Comparison of ENCODE assay signal across 10 cellular contexts in the genomic region with DNA sequence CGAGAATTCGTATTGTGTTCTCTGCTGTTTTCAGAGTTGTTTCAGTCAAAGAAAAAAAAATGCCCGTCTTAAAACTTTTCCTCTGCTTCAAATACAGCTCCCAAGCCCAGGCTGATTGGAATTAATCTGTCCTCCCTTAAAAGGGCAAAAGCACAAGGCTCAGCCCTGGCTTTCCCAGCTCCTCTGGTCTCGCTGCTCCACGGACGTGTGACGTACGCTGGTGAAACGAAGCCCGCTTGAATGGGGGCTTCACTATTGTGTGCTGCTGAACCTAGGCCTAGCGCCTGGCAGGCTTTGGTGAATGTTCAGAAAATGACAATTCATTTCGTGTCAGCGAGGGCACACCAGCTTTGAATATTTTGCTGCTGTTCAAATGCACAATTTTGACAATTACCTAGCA. TPM values are rescaled to one million over a fixed set of nuclear protein-coding genes. Genes with fewer than 3 reads are reported as not detected.
DNase-seq lines count a peak whose midpoint lies in the region; ATAC-seq and TF ChIP-seq lines count a peak whose summit lies in the region.
"Had no signal": no experiment of that assay in that cellular context is flagged by ENCODE, and none has a peak within 500 bp of the region (broad histone marks: within the 10 kb centered on the region; RNA-seq: fewer than 3 reads in every experiment).

No MANE protein-coding gene starts in this region.

- no peak overlapping the region for H2BK20ac ChIP-seq in H9 (ENCODE audit: low read depth, low read length, poor library complexity, severe bottlenecking)

- H3T11ph ChIP-seq in H9 (ENCODE audit: low read length): no peak overlapping the region

- no peak overlapping the region for H3K4me3 ChIP-seq in mucosa of stomach (ENCODE audit: low read length)
- H3K4me3 ChIP-seq in stomach: peak overlapping the region in 3 of 4 donors; percentile 50 to 66 (median 63)

- H3K4me1 ChIP-seq in H9 (ENCODE audit: insufficient read depth, low read length) (peaks cover 4% of the 10 kb centered on the region; the same call in 1 of the 2 replicates), mucosa of stomach (ENCODE audit: control insufficient read depth, insufficient read depth, low read length) (peaks cover 5% of the 10 kb centered on the region), stomach (peaks cover 0 to 15% (median 11%) of the 10 kb centered on the region in 4 donors), foreskin keratinocyte (no peaks in the 10 kb centered on the region)

- H2BK5ac ChIP-seq in H9 (ENCODE audit: insufficient read length, low read length): no peak overlapping the region

- H3K9me3 Mint-ChIP-seq in H9 (peaks cover 57 to 63% of the 10 kb centered on the region in 2 experiments), chondrocyte (ENCODE audit: low read depth) (peaks cover 43% of the 10 kb centered on the region)

- H3K56ac ChIP-seq in H9 (ENCODE audit: insufficient read length, low read depth, low read length): no peak overlapping the region

- intact Hi-C loops in stomach (cut with DNase I; ENCODE audit: low total_unique reads): no loop called here

- H3K4me3 Mint-ChIP-seq in H9 (peak overlapping the region; percentile 6 to 74; a peak in 3 of 5 replicates), chondrocyte (ENCODE audit: unreplicated experiment) (peak overlapping the region; percentile 76)

- no peak overlapping the region for H2AFZ ChIP-seq in H9 (ENCODE audit: low read length)

- no CpG with 5 or more reads among the region's 13 CpGs for WGBS in H9 (ENCODE audit: extremely low coverage, insufficient read length, low lambda C conversion rate)
- 87 to 98% (median 94%) methylated on average over 13 of the region's 13 CpGs for WGBS in stomach, 5 donors

- H3K79me2 ChIP-seq in H9 (ENCODE audit: insufficient read depth, low read length): no peaks in the 10 kb centered on the region

- H3K23ac ChIP-seq in H9 (ENCODE audit: insufficient read length, low read depth, low read length): no peak overlapping the region

- DNase-seq in H9 (no peak), chondrocyte (ENCODE audit: low spot score) (no peak), stomach (no peak), NCI-H526 (lab: John Stamatoyannopoulos, UW) (no peak), COLO668 (lab: John Stamatoyannopoulos, UW; ENCODE audit: unreplicated experiment) (no peak), foreskin keratinocyte (no peak)

- peak overlapping the region; percentile 83 for H3K18ac ChIP-seq in H9 (ENCODE audit: insufficient read length, low read depth, low read length)

- TF ChIP-seq EP300 in stomach (IDR thresholded peaks at IDR 0.05): no peak

- H3K36me3 Mint-ChIP-seq in H9 (ENCODE audit: insufficient read depth in 1 of 3, low read depth in 3 of 3) (peaks cover 22 to 38% (median 28%) of the 10 kb centered on the region in 3 experiments), chondrocyte (ENCODE audit: low read depth) (peaks cover 18% of the 10 kb centered on the region)

- H3K9ac ChIP-seq in H9 (ENCODE audit: extremely low read depth, insufficient read length, low read length): peak overlapping the region; percentile 70
- H3K9ac ChIP-seq in mucosa of stomach (ENCODE audit: low read length): peak overlapping the region; percentile 42

- H2AK5ac ChIP-seq in H9 (ENCODE audit: insufficient read length, low read length): no peak overlapping the region

- H4K20me1 ChIP-seq in H9 (ENCODE audit: control insufficient read depth, insufficient read depth, insufficient read length): no peaks in the 10 kb centered on the region

- peaks cover 3% of the 10 kb centered on the region for H3K23me2 ChIP-seq in H9 (ENCODE audit: insufficient read length, low read depth, low read length, poor library complexity, severe bottlenecking)

- no peaks in the 10 kb centered on the region for H3K9me3 ChIP-seq in H9 (ENCODE audit: control insufficient read depth, low read depth, low read length)
- H3K9me3 ChIP-seq in mucosa of stomach (ENCODE audit: control insufficient read depth, low read length): no peaks in the 10 kb centered on the region
- peaks cover 0 to 100% (median 87%) of the 10 kb centered on the region in 4 donors for H3K9me3 ChIP-seq in stomach

- H3K27me3 Mint-ChIP-seq in H9 (ENCODE audit: low read depth) (peaks cover 15% of the 10 kb centered on the region), chondrocyte (ENCODE audit: low read depth) (no peaks in the 10 kb centered on the region)

- H3K27me3 ChIP-seq in H9 (ENCODE audit: insufficient read depth, low read length): no peaks in the 10 kb centered on the region
- H3K27me3 ChIP-seq in mucosa of stomach (ENCODE audit: control insufficient read depth, insufficient read depth, low read length): no peaks in the 10 kb centered on the region
- H3K27me3 ChIP-seq in stomach: peaks cover 0 to 16% (median 6%) of the 10 kb centered on the region in 3 donors
- H3K27me3 ChIP-seq in foreskin keratinocyte: no peaks in the 10 kb centered on the region

- H4K5ac ChIP-seq in H9 (ENCODE audit: insufficient read length, low read depth, low read length): peak overlapping the region; percentile 82

- H4K8ac ChIP-seq in H9 (replicated peaks; ENCODE audit: insufficient read length, low read depth, low read length): no peak overlapping the region

- no peak overlapping the region for H2BK15ac ChIP-seq in H9 (ENCODE audit: low read depth, low read length)

- H3K79me1 ChIP-seq in H9 (ENCODE audit: insufficient read depth, low read depth, low read length, poor library complexity, severe bottlenecking): no peaks in the 10 kb centered on the region

- no peak overlapping the region for H2BK12ac ChIP-seq in H9 (ENCODE audit: insufficient read length, low read depth, low read length)

- no peak overlapping the region for H3K14ac ChIP-seq in H9 (ENCODE audit: insufficient read depth, low read length)

- H3K4me1 Mint-ChIP-seq in H9 (peaks cover 10 to 20% of the 10 kb centered on the region in 2 experiments), chondrocyte (ENCODE audit: low read depth) (peaks cover 8% of the 10 kb centered on the region)

- H3K4ac ChIP-seq in H9 (ENCODE audit: low read depth, low read length): no peak overlapping the region; the same call in 1 of the 2 replicates

- TF ChIP-seq CTCF in H9 (conservative IDR thresholded peaks at IDR 0.05) (no peak), chondrocyte (IDR thresholded peaks at IDR 0.05) (no peak), stomach (IDR thresholded peaks at IDR 0.05) (no peak), foreskin keratinocyte (conservative IDR thresholded peaks at IDR 0.05) (no peak)

- peak overlapping the region; percentile 42 for H3K27ac ChIP-seq in H9 (ENCODE audit: insufficient read length, low read depth, low read length)
- peak overlapping the region in 4 of 5 donors; percentile 87 to 94 (median 89) for H3K27ac ChIP-seq in stomach
- H3K27ac ChIP-seq in foreskin keratinocyte: no peak overlapping the region

- no peak overlapping the region for H2BK120ac ChIP-seq in H9 (ENCODE audit: low read depth, low read length, poor library complexity, severe bottlenecking)

- H3K4me2 ChIP-seq in H9 (ENCODE audit: insufficient read depth, insufficient read length, low read length): peak overlapping the region; percentile 45

- TF ChIP-seq POLR2A in stomach (IDR thresholded peaks at IDR 0.05): no peak

- ATAC-seq in foreskin keratinocyte (no peak), HG03108 (IDR thresholded peaks at IDR 0.05; ENCODE audit: unreplicated experiment) (no peak)

- peak overlapping the region in 1 of 3 experiments; percentile 96; a peak in 2 of 7 replicates for H3K27ac Mint-ChIP-seq in H9
- H3K27ac Mint-ChIP-seq in chondrocyte (ENCODE audit: unreplicated experiment): no peak overlapping the region

- no peak overlapping the region for H4K91ac ChIP-seq in H9 (ENCODE audit: insufficient read length, low read depth, low read length)

- H3K36me3 ChIP-seq in mucosa of stomach (ENCODE audit: control insufficient read depth, insufficient read depth, low read length) (no peaks in the 10 kb centered on the region), stomach (peaks cover 0 to 9% (median 2%) of the 10 kb centered on the region in 4 donors)

RNA-seq across cellular contexts. Expression of gene ZNF135, which starts 0.7 kb away (rescaled TPM):
- total RNA-seq in H9 (2021) (4.7 and 5.4 TPM in 2 replicates), chondrocyte (4.6 to 6.7 TPM (median 4.9 TPM) in 3 replicates), stomach (10 to 100 TPM in 1 of 5 donors, 1 to 10 TPM in 3, not detected in 1; 3.5 to 16.3 (median 7.6) TPM), foreskin keratinocyte (1.4 and 1.9 TPM in 2 replicates)
- polyA plus RNA-seq in stomach (1 to 10 TPM; 1.6 to 4.9 (median 2.7) TPM), foreskin keratinocyte (0.60 and 0.85 TPM in 2 replicates)

RNA-seq across cellular contexts. Expression of gene ZSCAN1, which starts 24.6 kb away (rescaled TPM):
- 0.77 and 1.2 TPM in 2 replicates for total RNA-seq in H9 (2021)
- total RNA-seq in chondrocyte: 0.37 to 1.3 TPM in 2 of 3 replicates, not detected in the other
- total RNA-seq in stomach: under 1 TPM in 1 of 5 donors, not detected in 4; 0.92 TPM
- under 1 TPM in 2 of 3 donors, not detected in 1; 0.20 to 0.44 TPM for polyA plus RNA-seq in stomach
- not detected in 2 replicates for total RNA-seq in foreskin keratinocyte
- polyA plus RNA-seq in foreskin keratinocyte: 0.08 TPM in 2 replicates
- total RNA-seq: dermis microvascular lymphatic vessel endothelial cell, left colon had no signal

RNA-seq across cellular contexts. Expression of gene ZSCAN18, which starts 39.6 kb away (rescaled TPM):
- total RNA-seq in H9 (2021) (35.4 and 40.1 TPM in 2 replicates), chondrocyte (35.7 to 39.4 TPM (median 37.5 TPM) in 3 replicates), stomach (100 to 1,000 TPM in 1 of 5 donors, 10 to 100 TPM in 4; 27.0 to 327 (median 60.6) TPM), foreskin keratinocyte (15.2 and 16.0 TPM in 2 replicates)
- polyA plus RNA-seq in stomach (10 to 100 TPM; 15.5 to 50.3 (median 35.4) TPM), foreskin keratinocyte (9.8 and 11.0 TPM in 2 replicates)

RNA-seq across cellular contexts. Expression of gene ZNF606, which starts 55.8 kb away (rescaled TPM):
- 13.4 and 14.1 TPM in 2 replicates for total RNA-seq in H9 (2021)
- total RNA-seq in chondrocyte: 10.8 to 15.9 TPM (median 11.4 TPM) in 3 replicates
- total RNA-seq in stomach: 10 to 100 TPM in 3 of 5 donors, 1 to 10 TPM in 2; 5.8 to 35.2 (median 18.0) TPM
- polyA plus RNA-seq in stomach: 1 to 10 TPM; 1.2 to 6.3 (median 5.2) TPM
- 6.5 and 6.6 TPM in 2 replicates for total RNA-seq in foreskin keratinocyte
- polyA plus RNA-seq in foreskin keratinocyte: 1.3 and 1.7 TPM in 2 replicates
